In the genomic region with DNA sequence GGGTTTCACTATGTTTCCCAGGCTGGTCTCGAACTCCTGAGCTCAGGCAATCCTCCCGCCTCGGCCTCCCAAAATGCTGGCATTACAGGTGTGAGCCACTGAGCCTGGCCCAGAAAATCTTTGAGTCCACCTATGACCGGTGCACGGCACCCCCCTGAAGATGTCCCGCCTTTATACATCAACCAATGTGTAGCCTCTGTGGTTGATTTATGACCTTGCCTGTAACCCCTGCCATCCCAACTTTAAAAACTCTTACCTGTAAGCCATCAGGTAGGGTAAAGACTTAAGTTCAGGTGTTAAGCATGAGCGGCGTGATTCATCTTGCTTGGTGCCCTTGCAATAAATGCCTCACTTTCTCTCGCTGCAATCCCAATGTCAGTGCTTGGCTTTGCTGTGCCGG, we compare ENCODE assay signal across 34 cellular contexts.
"Had no signal": no experiment of that assay in that cellular context is flagged by ENCODE, and none has a peak within 500 bp of the region (broad histone marks: within the 10 kb centered on the region; RNA-seq: fewer than 3 reads in every experiment).

No MANE protein-coding gene starts in this region.

- H3K36me3 ChIP-seq: MG63 had no signal

- H3K27me3 ChIP-seq: MG63 had no signal

- H3K4me3 ChIP-seq: MG63 had no signal

- H3K9me3 ChIP-seq: MG63 had no signal

- DNase-seq: Karpas-422, Kasumi-1, MG63, MM.1S, MV-4-11, NCI-H1048, NCI-H1092, NCI-H1092 treated with DMSO at 0.1 percent for 48 hours, NCI-H1105, NCI-H1105 treated with DMSO at 0.1 percent for 48 hours, NCI-H1417, NCI-H1417 treated with DMSO at 0.1 percent for 48 hours, NCI-H1436, NCI-H1436 treated with DMSO at 0.1 percent for 48 hours, NCI-H146, NCI-H1694, NCI-H1694 treated with DMSO at 0.1 percent for 48 hours, NCI-H187, NCI-H187 treated with DMSO at 0.1 percent for 48 hours, NCI-H1930, NCI-H2029, NCI-H2029 treated with DMSO at 0.1 percent for 48 hours, NCI-H2081, NCI-H2081 treated with DMSO at 0.1 percent for 48 hours, NCI-H2107, NCI-H2171 treated with DMSO at 0.1 percent for 48 hours, NCI-H2227 treated with DMSO at 0.1 percent for 48 hours, NCI-H226, NCI-H345, NCI-H446, NCI-H446 treated with DMSO at 0.1 percent for 48 hours, NCI-H510A, NCI-H510A treated with DMSO at 0.1 percent for 48 hours, NCI-H524 had no signal
